9 cellular contexts compared by ENCODE assay signal in the genomic region with DNA sequence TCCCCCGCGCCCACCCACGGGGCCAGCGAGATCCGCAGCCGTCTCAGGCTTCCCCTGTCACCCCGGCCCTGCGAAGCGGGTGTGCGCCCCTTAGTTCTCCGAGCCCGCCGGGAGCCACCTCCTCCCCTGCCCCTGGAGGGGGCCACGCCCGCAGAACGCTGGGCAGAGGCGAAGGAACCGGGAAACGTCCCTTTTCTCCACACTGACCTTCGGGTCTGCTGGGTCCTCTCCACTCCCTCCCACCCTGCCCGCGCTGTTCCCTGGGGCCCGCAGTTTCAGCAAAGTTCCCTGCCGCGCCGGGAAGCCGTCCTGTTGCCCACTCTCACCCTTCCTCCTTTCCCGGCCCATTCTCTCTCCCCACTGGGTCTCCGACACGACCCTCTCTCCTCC. TPM values are rescaled to one million over a fixed set of nuclear protein-coding genes. Genes with fewer than 3 reads are reported as not detected.
DNase-seq lines count a peak whose midpoint lies in the region; ATAC-seq and TF ChIP-seq lines count a peak whose summit lies in the region.
"Not testable (repeated sequence)": the region's sequence is repeated elsewhere in the genome, so short reads cannot be mapped to it uniquely, and the experiment has no call there.
"Had no signal": no experiment of that assay in that cellular context is flagged by ENCODE, and none has a peak within 500 bp of the region (broad histone marks: within the 10 kb centered on the region; RNA-seq: fewer than 3 reads in every experiment).

No MANE protein-coding gene starts in this region.

- H3K4me3 Mint-ChIP-seq in activated T-cell treated with anti-CD3 and anti-CD28 coated beads, Interleukin-2, amount 50 U/mL, for 4 hours: peak overlapping the region; percentile 61
- peak overlapping the region; percentile 37 for H3K4me3 Mint-ChIP-seq in memory B cell

- H3K36me3 ChIP-seq in BLaER1 treated with 17β-estradiol and CSF1 and Interleukin-3, amounts not matched to agents 10 nM and 100 nM; HEK293 (ENCODE audit: control insufficient read depth in 2 of 2, insufficient read depth in 1 of 2, low read length in 2 of 2); Panc1 (ENCODE audit: control insufficient read depth, insufficient read depth, low read length); breast epithelium; upper lobe of right lung: not testable (repeated sequence)

- intact Hi-C loops in Panc1 (cut with micrococcal nuclease; ENCODE audit: unreplicated experiment); breast epithelium (cut with DNase I; ENCODE audit: low total_unique reads); upper lobe of right lung (cut with DNase I): not testable (repeated sequence)

- H3K4me2 ChIP-seq in BLaER1 treated with 17β-estradiol and CSF1 and Interleukin-3, amounts not matched to agents 10 nM and 100 nM: peak overlapping the region in 1 of 11 experiments; percentile 22; a peak in 2 of 22 replicates

- not testable (repeated sequence) for H3K27ac ChIP-seq in BLaER1 treated with 17β-estradiol and CSF1 and Interleukin-3, amounts not matched to agents 10 nM and 100 nM; HEK293 (ENCODE audit: extremely low read depth, low read depth, low read length); Panc1 (ENCODE audit: low read length); breast epithelium; upper lobe of right lung

- peak overlapping the region; percentile 36 to 61 (median 50); a peak in 15 of 20 replicates for H3K4me3 ChIP-seq in BLaER1 treated with 17β-estradiol and CSF1 and Interleukin-3, amounts not matched to agents 10 nM and 100 nM
- H3K4me3 ChIP-seq in HEK293 (ENCODE audit: low read depth, low read length): 0 out of 2 replicates have a peak overlapping the region, but pooled peaks have one; percentile 2
- peak overlapping the region; percentile 30 to 32; a peak in 3 of 4 replicates for H3K4me3 ChIP-seq in Panc1 (ENCODE audit: low read depth in 2 of 2, low read length in 2 of 2)
- peak overlapping the region; percentile 13 to 46 (median 37) for H3K4me3 ChIP-seq in breast epithelium
- H3K4me3 ChIP-seq in upper lobe of right lung: peak overlapping the region; percentile 32

- TF ChIP-seq POLR2A in breast epithelium (IDR thresholded peaks at IDR 0.05): not testable (repeated sequence)

- ATAC-seq in Panc1: peak; percentile 45; the same call in 1 of the 2 replicates
- not testable (repeated sequence) for ATAC-seq in activated T-cell treated with anti-CD3 and anti-CD28 coated beads, Interleukin-2, amount 50 U/mL, for 4 hours; memory B cell (ENCODE audit: low read depth); upper lobe of right lung

- not testable (repeated sequence) for BruUV-seq in Panc1 (replicated peaks; lab: Mats Ljungman, UMichigan)

- H3K9ac ChIP-seq in BLaER1 treated with 17β-estradiol and CSF1 and Interleukin-3, amounts not matched to agents 10 nM and 100 nM: peak overlapping the region in 6 of 11 experiments; percentile 35 to 58 (median 50); a peak in 5 of 22 replicates

- not testable (repeated sequence) for H3K27ac Mint-ChIP-seq in memory B cell

- not testable (repeated sequence) for H3K4me1 Mint-ChIP-seq in activated T-cell treated with anti-CD3 and anti-CD28 coated beads, Interleukin-2, amount 50 U/mL, for 4 hours (ENCODE audit: low read depth); memory B cell

- not testable (repeated sequence) for H3K9me3 Mint-ChIP-seq in activated T-cell treated with anti-CD3 and anti-CD28 coated beads, Interleukin-2, amount 50 U/mL, for 4 hours; memory B cell

- H3K4me1 ChIP-seq in BLaER1 treated with 17β-estradiol and CSF1 and Interleukin-3, amounts not matched to agents 10 nM and 100 nM; HEK293 (ENCODE audit: control insufficient read depth, insufficient read depth, low read length); Panc1 (ENCODE audit: control insufficient read depth, insufficient read depth, low read length); breast epithelium; upper lobe of right lung: not testable (repeated sequence)

- CTCF ChIA-PET in HEK293 (lab: Yijun Ruan, JAX); Panc1 (lab: Charles Lee): not testable (repeated sequence)

- in situ Hi-C loops in Panc1 (cut with HindIII; ENCODE audit: low pct_unique_long_range_greater_than_20kb, low sequenced_read_pairs): not testable (repeated sequence)

- POLR2A ChIA-PET in HEK293 (lab: Yijun Ruan, JAX); Panc1 (lab: Charles Lee): not testable (repeated sequence)

- not testable (repeated sequence) for H4K20me1 ChIP-seq in BLaER1 treated with 17β-estradiol and CSF1 and Interleukin-3, amounts not matched to agents 10 nM and 100 nM

- not testable (repeated sequence) for DNase-seq in Panc1 (ENCODE audit: low read depth, low spot score); activated T-cell treated with anti-CD3 and anti-CD28 coated beads, Interleukin-2, amount 50 U/mL, for 4 hours; breast epithelium (ENCODE audit: low spot score in 2 of 2); memory B cell (ENCODE audit: low spot score in 2 of 2); upper lobe of right lung

- TF ChIP-seq CTCF in HEK293 (tag by site-specific recombination; IDR thresholded peaks at IDR 0.05); Panc1 (IDR thresholded peaks at IDR 0.05); breast epithelium (IDR thresholded peaks at IDR 0.05); upper lobe of right lung (IDR thresholded peaks at IDR 0.05): not testable (repeated sequence)

- H3K9me3 ChIP-seq in BLaER1 treated with 17β-estradiol and CSF1 and Interleukin-3, amounts not matched to agents 10 nM and 100 nM (replicated peaks in 1 of 11); HEK293 (ENCODE audit: control insufficient read depth, insufficient read depth, low read depth, low read length); Panc1 (ENCODE audit: control insufficient read depth, insufficient read depth, low read depth, low read length); breast epithelium; upper lobe of right lung: not testable (repeated sequence)

- H3K36me3 Mint-ChIP-seq in activated T-cell treated with anti-CD3 and anti-CD28 coated beads, Interleukin-2, amount 50 U/mL, for 4 hours (ENCODE audit: insufficient read depth); memory B cell: not testable (repeated sequence)

- not testable (repeated sequence) for H3K27me3 Mint-ChIP-seq in activated T-cell treated with anti-CD3 and anti-CD28 coated beads, Interleukin-2, amount 50 U/mL, for 4 hours (ENCODE audit: low read depth); memory B cell

- not testable (repeated sequence) for H3K27me3 ChIP-seq in BLaER1 treated with 17β-estradiol and CSF1 and Interleukin-3, amounts not matched to agents 10 nM and 100 nM; Panc1 (ENCODE audit: control insufficient read depth, insufficient read depth, low read length); breast epithelium; upper lobe of right lung

TF ChIP-seq in HEK293, 187 proteins besides CTCF, POLR2A, EP300 and RAD21:
- 0 out of 2 replicates have a peak, but pooled peaks have one; percentile 15 for TF ChIP-seq GLIS2 (tag by site-specific recombination; IDR thresholded peaks at IDR 0.05)

RNA-seq across cellular contexts. Expression of a gene that starts 11.2 kb away (rescaled TPM):
- not detected for total RNA-seq in Panc1 (2021; ENCODE audit: unreplicated experiment)
- not detected for polyA plus RNA-seq in Panc1 (2012; ENCODE audit: insufficient read length)
- total RNA-seq in activated T-cell treated with anti-CD3 and anti-CD28 coated beads, Interleukin-2, amount 50 U/mL, for 4 hours: under 1 TPM in 1 of 3 donors, not detected in 2; 0.30 TPM
- not detected for total RNA-seq in breast epithelium
- not detected for total RNA-seq in upper lobe of right lung
- total RNA-seq: CD4-positive, CD25-positive, alpha-beta regulatory T cell; G401 had no signal
- polyA plus RNA-seq: CD4-positive, CD25-positive, alpha-beta regulatory T cell had no signal
